In genomic region chr6:71892641-71893040, GRCh38 we compare ENCODE assay signal across 8 cellular contexts.
"Had no signal": no experiment of that assay in that cellular context is flagged by ENCODE, and none has a peak within 500 bp of the region (broad histone marks: within the 10 kb centered on the region; RNA-seq: fewer than 3 reads in every experiment).

No MANE protein-coding gene starts in this region.

- DNase-seq: GM23248, GOT3, H7, H9, HCEC 1CT, HFFc6 had no signal

- ATAC-seq: GM23338, HCT116 had no signal
